ENCODE assay signal across 21 cellular contexts in the genomic region with DNA sequence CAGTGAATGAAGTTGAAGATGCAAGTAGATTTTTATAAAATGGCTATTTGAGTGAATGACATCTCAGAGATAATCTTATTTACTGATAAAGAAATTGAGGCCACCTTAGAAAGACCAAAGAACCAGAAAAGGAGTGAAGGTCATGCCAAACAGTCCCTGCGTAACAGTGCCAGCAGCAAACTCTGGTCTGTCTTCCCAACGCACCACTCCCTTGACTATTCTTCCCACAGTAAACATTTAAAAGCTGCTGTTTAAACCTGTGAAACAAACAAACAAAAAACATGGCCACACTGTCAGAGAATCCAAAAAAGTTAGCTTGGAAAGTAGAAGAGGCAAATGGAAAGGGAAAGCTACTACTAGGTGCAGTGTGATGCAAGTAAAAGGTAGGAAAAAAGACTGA. TPM values are rescaled to one million over a fixed set of nuclear protein-coding genes. Genes with fewer than 3 reads are reported as not detected.
DNase-seq lines count a peak whose midpoint lies in the region; FAIRE-seq and TF ChIP-seq lines count a peak whose summit lies in the region.
"Had no signal": no experiment of that assay in that cellular context is flagged by ENCODE, and none has a peak within 500 bp of the region (broad histone marks: within the 10 kb centered on the region; RNA-seq: fewer than 3 reads in every experiment).

No MANE protein-coding gene starts in this region.

- H3K36me3 Mint-ChIP-seq in T-helper 1 cell treated with Interleukin-12 subunit alpha and Interleukin-12 subunit beta and Interleukin-4 antibody, amounts not matched to agents 30 μg/mL and 1 μg/mL, for 36 hours (ENCODE audit: low read depth): peaks cover 4% of the 10 kb centered on the region
- H3K36me3 Mint-ChIP-seq in neural progenitor cell: peaks cover 9% of the 10 kb centered on the region

- H3K27me3 ChIP-seq in OCI-LY1 (ENCODE audit: insufficient read depth, low read length): no peaks in the 10 kb centered on the region
- H3K27me3 ChIP-seq in H1 (replicated peaks in 1 of 4; ENCODE audit: control insufficient read depth in 3 of 4, extremely low read depth in 1 of 4, insufficient read depth in 3 of 4, low read length in 3 of 4): no peaks in the 10 kb centered on the region
- H3K27me3 ChIP-seq in neural progenitor cell: no peaks in the 10 kb centered on the region
- no peaks in the 10 kb centered on the region for H3K27me3 ChIP-seq in left ventricle myocardium inferior (ENCODE audit: low read depth)
- H3K27me3 ChIP-seq: ascending aorta; BLaER1 treated with 17β-estradiol and CSF1 and Interleukin-3, amounts not matched to agents 10 nM and 100 nM; thyroid gland had no signal

- H3K4me3 Mint-ChIP-seq in T-helper 1 cell treated with Interleukin-12 subunit alpha and Interleukin-12 subunit beta and Interleukin-4 antibody, amounts not matched to agents 30 μg/mL and 1 μg/mL, for 36 hours: peak overlapping the region; percentile 1
- H3K4me3 Mint-ChIP-seq in neural progenitor cell: peak overlapping the region; percentile 8
- H3K4me3 Mint-ChIP-seq: stimulated activated effector memory CD8-positive, alpha-beta T cell treated with anti-CD3 and anti-CD28 coated beads, Interleukin-12 subunit alpha, Interleukin-12 subunit beta, amount 100 ng/mL, for 72 hours had no signal

- H3K79me1 ChIP-seq in H1 (ENCODE audit: low read depth, low read length): no peaks in the 10 kb centered on the region

- WGBS in H1 (ENCODE audit: extremely low coverage in 1 of 2, insufficient coverage in 1 of 2, insufficient read length in 1 of 2, insufficient replicate concordance in 2 of 2, low coverage in 1 of 2, low lambda C conversion rate in 2 of 2, missing lambda C conversion rate in 1 of 2), 2 experiments: 92% methylated on average over 2 of the region's 2 CpGs; no CpG with 5 or more reads in 1 of the 2 experiments

- H3K27ac Mint-ChIP-seq in T-helper 1 cell treated with Interleukin-12 subunit alpha and Interleukin-12 subunit beta and Interleukin-4 antibody, amounts not matched to agents 30 μg/mL and 1 μg/mL, for 36 hours: no peak overlapping the region
- H3K27ac Mint-ChIP-seq in neural progenitor cell: no peak overlapping the region
- H3K27ac Mint-ChIP-seq: stimulated activated effector memory CD8-positive, alpha-beta T cell treated with anti-CD3 and anti-CD28 coated beads, Interleukin-12 subunit alpha, Interleukin-12 subunit beta, amount 100 ng/mL, for 72 hours had no signal

- H4K20me1 ChIP-seq in OCI-LY1 (ENCODE audit: insufficient read depth, low read length): no peaks in the 10 kb centered on the region
- peaks cover 0 to 5% of the 10 kb centered on the region in 2 experiments for H4K20me1 ChIP-seq in H1 (replicated peaks in 1 of 2; ENCODE audit: control insufficient read depth in 1 of 2, insufficient read depth in 2 of 2, low read length in 2 of 2)
- peaks cover 32% of the 10 kb centered on the region for H4K20me1 ChIP-seq in neural progenitor cell (ENCODE audit: low read depth)

- no peaks in the 10 kb centered on the region for H3K9me3 Mint-ChIP-seq in T-helper 1 cell treated with Interleukin-12 subunit alpha and Interleukin-12 subunit beta and Interleukin-4 antibody, amounts not matched to agents 30 μg/mL and 1 μg/mL, for 36 hours
- H3K9me3 Mint-ChIP-seq in neural progenitor cell: peaks cover 2% of the 10 kb centered on the region
- H3K9me3 Mint-ChIP-seq: stimulated activated effector memory CD8-positive, alpha-beta T cell treated with anti-CD3 and anti-CD28 coated beads, Interleukin-12 subunit alpha, Interleukin-12 subunit beta, amount 100 ng/mL, for 72 hours had no signal

- H2BK12ac ChIP-seq in H1 (ENCODE audit: low read depth, low read length): no peak overlapping the region

- TF ChIP-seq CTCF in OCI-LY1 (IDR thresholded peaks at IDR 0.05; ENCODE audit: low read length) (no peak), H1 (IDR thresholded peaks at IDR 0.05; ENCODE audit: control extremely low read depth in 1 of 3, insufficient read depth in 1 of 3, low read depth in 1 of 3, low read length in 3 of 3) (no peak), neural progenitor cell (IDR thresholded peaks at IDR 0.05) (no peak), left ventricle myocardium inferior (IDR thresholded peaks at IDR 0.05; ENCODE audit: borderline replicate concordance) (no peak)

- peaks cover 32% of the 10 kb centered on the region for H3K4me1 ChIP-seq in OCI-LY1 (ENCODE audit: insufficient read depth, low read length, severe bottlenecking)
- H3K4me1 ChIP-seq in H1 (replicated peaks in 1 of 4; ENCODE audit: control insufficient read depth in 3 of 4, insufficient read depth in 4 of 4, low read length in 3 of 4): peaks cover 0 to 6% (median 4%) of the 10 kb centered on the region in 4 experiments; a peak in 3 of 7 replicates
- H3K4me1 ChIP-seq in neural progenitor cell: peaks cover 21% of the 10 kb centered on the region
- H3K4me1 ChIP-seq in left ventricle myocardium inferior: peaks cover 41% of the 10 kb centered on the region

- no peak overlapping the region for H3K4ac ChIP-seq in H1 (replicated peaks; ENCODE audit: insufficient read length, low read depth, low read length)

- H3K4me3 ChIP-seq in OCI-LY1 (ENCODE audit: low read depth, low read length, poor library complexity, severe bottlenecking) (no peak overlapping the region), H1 (ENCODE audit: extremely low read depth in 1 of 4, insufficient read depth in 2 of 4, low read depth in 3 of 4, low read length in 4 of 4) (no peak overlapping the region), neural progenitor cell (no peak overlapping the region), left ventricle myocardium inferior (no peak overlapping the region)
- H3K4me3 ChIP-seq: ascending aorta; BLaER1 treated with 17β-estradiol and CSF1 and Interleukin-3, amounts not matched to agents 10 nM and 100 nM; psoas muscle; thyroid gland had no signal

- no peak overlapping the region for H3K18ac ChIP-seq in H1 (ENCODE audit: extremely low read depth, low read length)

- H3K14ac ChIP-seq in H1 (ENCODE audit: insufficient read length): no peak overlapping the region

- H3K9me3 ChIP-seq in OCI-LY1 (ENCODE audit: low read length): no peaks in the 10 kb centered on the region
- no peaks in the 10 kb centered on the region for H3K9me3 ChIP-seq in H1 (ENCODE audit: insufficient read depth in 2 of 2, low read depth in 1 of 2, low read length in 1 of 2)
- no peaks in the 10 kb centered on the region for H3K9me3 ChIP-seq in neural progenitor cell (ENCODE audit: low read depth)
- no peaks in the 10 kb centered on the region for H3K9me3 ChIP-seq in left ventricle myocardium inferior (replicated peaks)
- H3K9me3 ChIP-seq: ascending aorta, psoas muscle, thyroid gland had no signal

- H3K27me3 Mint-ChIP-seq in T-helper 1 cell treated with Interleukin-12 subunit alpha and Interleukin-12 subunit beta and Interleukin-4 antibody, amounts not matched to agents 30 μg/mL and 1 μg/mL, for 36 hours (ENCODE audit: low read depth): no peaks in the 10 kb centered on the region
- H3K27me3 Mint-ChIP-seq in neural progenitor cell (ENCODE audit: insufficient read depth, low read depth): no peaks in the 10 kb centered on the region

- POLR2A ChIA-PET in H1 (lab: Charles Lee; ENCODE audit: partially characterized antibody): no interaction called here

- H2AFZ ChIP-seq in OCI-LY1 (ENCODE audit: low read length): peak overlapping the region; percentile 90; the same call in 1 of the 2 replicates
- H2AFZ ChIP-seq in H1 (ENCODE audit: low read length): peak overlapping the region; percentile 49; the same call in 1 of the 2 replicates
- H2AFZ ChIP-seq in neural progenitor cell (replicated peaks): peak overlapping the region; percentile 93

- intact Hi-C loops in left ventricle myocardium inferior (cut with micrococcal nuclease): no loop called here

- H2AK5ac ChIP-seq in H1 (ENCODE audit: low read depth, low read length): no peak overlapping the region

- no peak overlapping the region for H3K23ac ChIP-seq in H1 (ENCODE audit: insufficient read length)

- no peak for TF ChIP-seq POLR2A in H1 (IDR thresholded peaks at IDR 0.05; ENCODE audit: control extremely low read depth in 1 of 2, low read depth in 2 of 2, low read length in 2 of 2)

- H4K91ac ChIP-seq in H1 (replicated peaks; ENCODE audit: insufficient read length, low read length): no peak overlapping the region

- DNase-seq in T-helper 1 cell (no peak), H1 (ENCODE audit: low read depth in 1 of 2, low spot score in 2 of 2) (no peak), neural progenitor cell (ENCODE audit: low spot score) (no peak), NCI-H1105 treated with DMSO at 0.1 percent for 48 hours (lab: John Stamatoyannopoulos, UW) (no peak), left ventricle myocardium inferior (no peak)
- DNase-seq in activated CD4-positive, alpha-beta T cell treated with anti-CD3 and anti-CD28 coated beads for 4 hours: no peak
- DNase-seq: 8988T; activated CD8-positive, alpha-beta memory T cell treated with anti-CD3 and anti-CD28 coated beads for 24 hours; DMS53; foreskin melanocyte; HCEC 1CT; NCI-H1417; NCI-H2171 treated with DMSO at 0.1 percent for 48 hours; psoas muscle; thyroid gland had no signal

- no peaks in the 10 kb centered on the region; the same call in 1 of the 2 replicates for H3K36me3 ChIP-seq in OCI-LY1 (ENCODE audit: insufficient read depth, low read length)
- H3K36me3 ChIP-seq in H1 (ENCODE audit: control insufficient read depth in 2 of 4, insufficient read depth in 4 of 4, low read length in 3 of 4): no peaks in the 10 kb centered on the region
- H3K36me3 ChIP-seq in neural progenitor cell: no peaks in the 10 kb centered on the region
- H3K36me3 ChIP-seq in left ventricle myocardium inferior: no peaks in the 10 kb centered on the region
- H3K36me3 ChIP-seq: ascending aorta, thyroid gland had no signal

- H3K9me2 ChIP-seq in OCI-LY1 (ENCODE audit: low read depth, low read length): no peaks in the 10 kb centered on the region

- H4K5ac ChIP-seq in H1 (ENCODE audit: insufficient read length, low read depth, low read length): no peak overlapping the region

- H3F3A ChIP-seq in OCI-LY1 (ENCODE audit: insufficient read depth, low read length) (no peaks in the 10 kb centered on the region), neural progenitor cell (ENCODE audit: low read depth) (no peaks in the 10 kb centered on the region)

- no peak for TF ChIP-seq RAD21 in H1 (IDR thresholded peaks at IDR 0.05 in 1 of 2, conservative IDR thresholded peaks at IDR 0.05 in 1 of 2; ENCODE audit: low read depth in 2 of 2, low read length in 2 of 2)

- H3K4me1 Mint-ChIP-seq in T-helper 1 cell treated with Interleukin-12 subunit alpha and Interleukin-12 subunit beta and Interleukin-4 antibody, amounts not matched to agents 30 μg/mL and 1 μg/mL, for 36 hours (ENCODE audit: low read depth): peaks cover 29% of the 10 kb centered on the region
- peaks cover 21% of the 10 kb centered on the region for H3K4me1 Mint-ChIP-seq in neural progenitor cell

- H3K4me2 ChIP-seq in OCI-LY1 (ENCODE audit: low read length) (no peak overlapping the region), H1 (ENCODE audit: insufficient read depth in 1 of 2, low read depth in 2 of 2, low read length in 2 of 2) (no peak overlapping the region; a peak in 1 of 4 replicates), neural progenitor cell (no peak overlapping the region)

- no peak overlapping the region for H2BK20ac ChIP-seq in H1 (ENCODE audit: low read length)

- H3K23me2 ChIP-seq in H1 (ENCODE audit: low read depth, low read length): peaks cover 3% of the 10 kb centered on the region; the same call in 1 of the 2 replicates

- H3K9ac ChIP-seq in OCI-LY1 (ENCODE audit: low read length) (no peak overlapping the region), H1 (replicated peaks in 1 of 4; ENCODE audit: extremely low read depth in 1 of 4, low read depth in 3 of 4, low read length in 3 of 4) (no peak overlapping the region), neural progenitor cell (no peak overlapping the region)

- H2BK15ac ChIP-seq in H1 (ENCODE audit: low read length): no peak overlapping the region

- CTCF ChIA-PET in H1 (lab: Charles Lee; ENCODE audit: partially characterized antibody): no interaction called here

- H4K8ac ChIP-seq in H1 (ENCODE audit: extremely low read depth, insufficient read depth, low read length): no peak overlapping the region

- H3K79me2 ChIP-seq in OCI-LY1 (ENCODE audit: insufficient read depth, low read length) (peaks cover 33% of the 10 kb centered on the region), H1 (ENCODE audit: control insufficient read depth in 1 of 2, insufficient read depth in 2 of 2, low read length in 2 of 2) (peaks cover 19 to 35% of the 10 kb centered on the region in 2 experiments), neural progenitor cell (ENCODE audit: low read depth) (peaks cover 35% of the 10 kb centered on the region)

- no peak for FAIRE-seq in H1 (lab: Jason Lieb, UNC)

- no peak overlapping the region for H2BK120ac ChIP-seq in H1 (replicated peaks; ENCODE audit: low read depth, low read length)

- H3K27ac ChIP-seq in OCI-LY1 (ENCODE audit: low read depth, low read length, poor library complexity, severe bottlenecking) (no peak overlapping the region), H1 (ENCODE audit: low read depth, low read length) (no peak overlapping the region), neural progenitor cell (no peak overlapping the region), left ventricle myocardium inferior (replicated peaks) (no peak overlapping the region)
- H3K27ac ChIP-seq: ascending aorta; BLaER1 treated with 17β-estradiol and CSF1 and Interleukin-3, amounts not matched to agents 10 nM and 100 nM; psoas muscle; RWPE1; thyroid gland had no signal

- H3K56ac ChIP-seq in H1 (replicated peaks; ENCODE audit: insufficient read length, low read depth, low read length): no peak overlapping the region

- H2BK5ac ChIP-seq in H1 (ENCODE audit: low read depth, low read length): no peak overlapping the region

- no peak for TF ChIP-seq EP300 in H1 (IDR thresholded peaks at IDR 0.05; ENCODE audit: borderline replicate concordance in 1 of 2, low read depth in 2 of 2, low read length in 2 of 2)

RNA-seq across cellular contexts. Expression of a gene that starts 1.5 kb away (rescaled TPM):
- 36.7 and 43.3 TPM in 2 replicates for total RNA-seq in H1 (2021; fragmentation: NEBNext Ultra II Directional; extraction: Animal tissue kit (Norgen Biotek cat#: 25700))
- 14.4 and 22.4 TPM in 2 replicates for polyA plus RNA-seq in H1 (2011; rRNA removed)
- 21.6 TPM for polyA plus RNA-seq in H1 (2011; cell fraction: cytosol; rRNA removed)
- polyA plus RNA-seq in H1 (2011; cell fraction: nucleus; rRNA removed): 59.0 TPM
- 19.7 to 35.7 TPM (median 27.5 TPM) in 4 replicates for polyA plus RNA-seq in H1 (2012, experiment 1 of 2)
- polyA plus RNA-seq in H1 (2012, experiment 2 of 2): 1.4 TPM
- 24.0 TPM for polyA plus RNA-seq in H1 (2013, experiment 1 of 2)
- 20.2 TPM for polyA plus RNA-seq in H1 (2013, experiment 2 of 2)
- 54.7 and 78.1 TPM in 2 replicates for polyA minus RNA-seq in H1 (2011; rRNA and poly(A)+ RNA removed)
- 19.3 TPM for polyA minus RNA-seq in H1 (2011; cell fraction: cytosol; rRNA and poly(A)+ RNA removed)
- polyA minus RNA-seq in H1 (2011; cell fraction: nucleus; rRNA and poly(A)+ RNA removed): 132 TPM
- 48.2 and 97.2 TPM in 2 replicates for total RNA-seq in neural progenitor cell (ENCODE audit: low replicate concordance)
- total RNA-seq in left ventricle myocardium inferior: 11.1 TPM

RNA-seq across cellular contexts. Expression of a gene that starts 51.9 kb away (rescaled TPM):
- 148 and 149 TPM in 2 replicates for total RNA-seq in H1 (2021; fragmentation: NEBNext Ultra II Directional; extraction: Animal tissue kit (Norgen Biotek cat#: 25700))
- 19.2 and 36.0 TPM in 2 replicates for polyA plus RNA-seq in H1 (2011; rRNA removed)
- 103 TPM for polyA plus RNA-seq in H1 (2011; cell fraction: cytosol; rRNA removed)
- polyA plus RNA-seq in H1 (2011; cell fraction: nucleus; rRNA removed): 10.5 TPM
- polyA plus RNA-seq in H1 (2012, experiment 1 of 2): 106 to 201 TPM (median 113 TPM) in 4 replicates
- 43.2 TPM for polyA plus RNA-seq in H1 (2012, experiment 2 of 2)
- 179 TPM for polyA plus RNA-seq in H1 (2013, experiment 1 of 2)
- polyA plus RNA-seq in H1 (2013, experiment 2 of 2): 178 TPM
- polyA minus RNA-seq in H1 (2011; rRNA and poly(A)+ RNA removed): 6.5 and 7.2 TPM in 2 replicates
- 13.6 TPM for polyA minus RNA-seq in H1 (2011; cell fraction: cytosol; rRNA and poly(A)+ RNA removed)
- polyA minus RNA-seq in H1 (2011; cell fraction: nucleus; rRNA and poly(A)+ RNA removed): 22.0 TPM
- total RNA-seq in neural progenitor cell (ENCODE audit: low replicate concordance): 149 and 209 TPM in 2 replicates
- 107 TPM for total RNA-seq in left ventricle myocardium inferior

RNA-seq across cellular contexts. Expression of a gene that starts 53.3 kb away (rescaled TPM):
- total RNA-seq in H1 (2021; fragmentation: NEBNext Ultra II Directional; extraction: Animal tissue kit (Norgen Biotek cat#: 25700)): 10.5 and 12.5 TPM in 2 replicates
- polyA plus RNA-seq in H1 (2011; rRNA removed): 2.3 and 3.2 TPM in 2 replicates
- polyA plus RNA-seq in H1 (2011; cell fraction: cytosol; rRNA removed): 3.9 TPM
- 5.2 TPM for polyA plus RNA-seq in H1 (2011; cell fraction: nucleus; rRNA removed)
- polyA plus RNA-seq in H1 (2012, experiment 1 of 2): 3.7 to 7.1 TPM (median 4.5 TPM) in 4 replicates
- 0.35 TPM for polyA plus RNA-seq in H1 (2012, experiment 2 of 2)
- 4.4 TPM for polyA plus RNA-seq in H1 (2013, experiment 1 of 2)
- polyA plus RNA-seq in H1 (2013, experiment 2 of 2): 4.6 TPM
- 13.1 and 18.8 TPM in 2 replicates for polyA minus RNA-seq in H1 (2011; rRNA and poly(A)+ RNA removed)
- polyA minus RNA-seq in H1 (2011; cell fraction: cytosol; rRNA and poly(A)+ RNA removed): 10.1 TPM
- 23.1 TPM for polyA minus RNA-seq in H1 (2011; cell fraction: nucleus; rRNA and poly(A)+ RNA removed)
- total RNA-seq in neural progenitor cell (ENCODE audit: low replicate concordance): 18.6 and 29.4 TPM in 2 replicates
- 2.7 TPM for total RNA-seq in left ventricle myocardium inferior
